7 cellular contexts compared by ENCODE assay signal in the genomic region with DNA sequence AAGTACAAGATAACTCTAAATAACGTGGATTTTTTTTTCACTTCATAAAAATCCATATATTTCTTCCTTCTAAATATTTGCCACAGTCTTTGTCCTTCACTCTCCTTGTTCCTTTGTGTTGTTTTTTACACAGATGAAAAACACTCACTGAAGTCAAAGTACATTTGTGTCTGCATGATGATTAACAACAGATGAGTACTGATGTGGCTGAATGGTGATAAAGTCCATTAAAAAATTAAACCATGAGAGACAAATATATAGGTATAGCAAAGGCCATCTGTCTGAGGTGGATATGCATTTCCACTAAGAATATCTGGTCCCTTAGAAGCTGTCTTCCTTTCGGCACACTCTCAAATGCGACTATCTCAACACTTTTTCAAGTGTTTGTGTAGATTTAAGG.
"Had no signal": no experiment of that assay in that cellular context is flagged by ENCODE, and none has a peak within 500 bp of the region (broad histone marks: within the 10 kb centered on the region; RNA-seq: fewer than 3 reads in every experiment).

No MANE protein-coding gene starts in this region.

- DNase-seq: GDM1, GF-D8 had no signal

- H3K4me3 ChIP-seq: GM12878 had no signal

- ATAC-seq: GM12878 had no signal

- FAIRE-seq: GM12878, GM12891, GM12892, GM18507, GM19239 had no signal
